1 cellular context compared by ENCODE assay signal in genomic region chr2:200963918-200964252, GRCh38.
A peak's percentile ranks its signal among the peaks of the same experiment; 100 is the strongest.
TF ChIP-seq lines count a peak whose summit lies in the region.

No MANE protein-coding gene starts in this region.

TF ChIP-seq in WTC11, 78 proteins besides CTCF, POLR2A, EP300 and RAD21:
- 0 out of 2 replicates have a peak, but pooled peaks have one; percentile 1 for TF ChIP-seq FOXK1 (CRISPR knock-in tag; IDR thresholded peaks at IDR 0.05)
